11 cellular contexts compared by ENCODE assay signal in genomic region chr16:70735141-70735979, GRCh38. TPM values are rescaled to one million over a fixed set of nuclear protein-coding genes. Genes with fewer than 3 reads are reported as not detected.
A peak's percentile ranks its signal among the peaks of the same experiment; 100 is the strongest.
DNase-seq lines count a peak whose midpoint lies in the region; TF ChIP-seq lines count a peak whose summit lies in the region.
"Had no signal": no experiment of that assay in that cellular context is flagged by ENCODE, and none has a peak within 500 bp of the region (broad histone marks: within the 10 kb centered on the region; RNA-seq: fewer than 3 reads in every experiment).

No MANE protein-coding gene starts in this region.

- peaks cover 14 to 32% of the 10 kb centered on the region in 2 donors for H3K4me1 ChIP-seq in ascending aorta
- peaks cover 77% of the 10 kb centered on the region for H3K4me1 ChIP-seq in left ventricle myocardium inferior
- H3K4me1 ChIP-seq in skeletal muscle satellite cell (ENCODE audit: control insufficient read depth, insufficient read depth, low read length) = peaks cover 55% of the 10 kb centered on the region

- H3K36me3 ChIP-seq in ascending aorta (no peaks in the 10 kb centered on the region), left ventricle myocardium inferior (no peaks in the 10 kb centered on the region), skeletal muscle satellite cell (ENCODE audit: insufficient read depth, low read length) (peaks cover 13% of the 10 kb centered on the region)

- TF ChIP-seq CTCF in ascending aorta (IDR thresholded peaks at IDR 0.05) = no peak
- no peak for TF ChIP-seq CTCF in left ventricle myocardium inferior (IDR thresholded peaks at IDR 0.05; ENCODE audit: borderline replicate concordance)

- peak overlapping the region; percentile 71 for H3K9ac ChIP-seq in skeletal muscle satellite cell (ENCODE audit: low read depth, low read length)

- peak overlapping the region; percentile 22 for H3K4me2 ChIP-seq in skeletal muscle satellite cell (ENCODE audit: low read length)

- H3K27me3 ChIP-seq in ascending aorta = no peaks in the 10 kb centered on the region
- H3K27me3 ChIP-seq in left ventricle myocardium inferior (ENCODE audit: low read depth) = no peaks in the 10 kb centered on the region
- H3K27me3 ChIP-seq in skeletal muscle satellite cell (ENCODE audit: control insufficient read depth, insufficient read depth, low read length) = no peaks in the 10 kb centered on the region
- H3K27me3 ChIP-seq: SJSA1 had no signal

- DNase-seq in EL (peak; percentile 84), ascending aorta (ENCODE audit: low spot score in 2 of 2) (no peak), left ventricle myocardium inferior (peak; percentile 54), COLO668 (lab: John Stamatoyannopoulos, UW; ENCODE audit: unreplicated experiment) (no peak), activated T-cell treated with anti-CD3 and anti-CD28 coated beads for 4 hours (no peak), LoVo (ENCODE audit: low spot score) (no peak)
- DNase-seq in stimulated activated CD4-positive, alpha-beta T cell treated with anti-CD3 and anti-CD28 coated beads, Interleukin-2, amount 100 ng/mL, for 24 hours = no peak
- DNase-seq: erythroblast, natural killer cell had no signal

- H3K27ac ChIP-seq in ascending aorta (peak overlapping the region; percentile 90 to 91), left ventricle myocardium inferior (replicated peaks) (peak overlapping the region; percentile 96)
- H3K27ac ChIP-seq: SJSA1 had no signal

- no peak overlapping the region for H3K4me3 ChIP-seq in ascending aorta
- no peak overlapping the region for H3K4me3 ChIP-seq in left ventricle myocardium inferior
- peak overlapping the region; percentile 17 for H3K4me3 ChIP-seq in skeletal muscle satellite cell (ENCODE audit: low read length)
- H3K4me3 ChIP-seq: SJSA1 had no signal

- no peaks in the 10 kb centered on the region for H3K9me3 ChIP-seq in ascending aorta
- H3K9me3 ChIP-seq in left ventricle myocardium inferior (replicated peaks) = no peaks in the 10 kb centered on the region
- H3K9me3 ChIP-seq in skeletal muscle satellite cell (replicated peaks; ENCODE audit: low read length) = no peaks in the 10 kb centered on the region
- H3K9me3 ChIP-seq: SJSA1 had no signal

- intact Hi-C loops in ascending aorta (cut with DNase I) = loop anchor here (5.0 kb wide), 2 partner anchors 33 to 37 kb away; no protein-coding TSS in a partner anchor
- intact Hi-C loops in left ventricle myocardium inferior (cut with micrococcal nuclease) = no loop called here

RNA-seq across cellular contexts. Expression of gene MTSS2, which starts 49.5 kb away (rescaled TPM):
- 98.6 TPM for total RNA-seq in ascending aorta
- 83.9 TPM for total RNA-seq in left ventricle myocardium inferior
- total RNA-seq in skeletal muscle satellite cell (2012; rRNA removed) = 17.0 and 25.6 TPM in 2 replicates

Comparison
In these comparisons a context has a peak if more than half of its experiments do, and no peak if none do; other contexts are left out.
1. DNase-seq: peak in EL (single experiment) and left ventricle myocardium inferior (single experiment); none in ascending aorta (0 of 2), COLO668 (single experiment), stimulated activated CD4-positive, alpha-beta T cell treated with anti-CD3 and anti-CD28 coated beads, Interleukin-2, amount 100 ng/mL, for 24 hours (0 of 2), activated T-cell treated with anti-CD3 and anti-CD28 coated beads for 4 hours (single experiment) and LoVo (single experiment).